Comparison of ENCODE assay signal across 1 cellular context in the genomic region with DNA sequence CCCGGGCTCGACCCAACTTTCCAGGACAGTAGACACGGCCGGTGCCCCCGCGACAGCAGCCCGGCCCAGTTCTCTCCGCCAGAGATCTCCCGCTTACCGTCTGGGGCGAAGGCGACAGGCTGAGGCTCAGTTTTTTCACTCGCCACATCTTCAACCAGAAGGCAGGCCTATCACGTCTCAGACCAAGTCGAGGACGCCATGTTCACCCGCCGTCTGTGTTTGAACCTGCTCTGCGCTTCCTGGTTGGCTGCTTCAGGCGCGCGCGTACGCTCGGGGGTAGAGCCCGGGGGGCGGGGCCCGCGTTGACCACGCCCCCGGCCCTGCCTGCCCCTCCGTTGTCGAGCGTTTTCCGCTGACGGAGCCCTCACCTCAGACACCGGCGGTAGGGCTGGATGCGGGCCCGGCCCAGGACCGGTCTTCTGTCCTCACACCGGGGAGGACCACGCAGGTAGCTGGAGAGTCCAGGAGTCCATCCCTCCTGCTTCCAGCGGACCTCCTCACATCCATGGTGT.
TF ChIP-seq lines count a peak whose summit lies in the region.

A gene with protein sequence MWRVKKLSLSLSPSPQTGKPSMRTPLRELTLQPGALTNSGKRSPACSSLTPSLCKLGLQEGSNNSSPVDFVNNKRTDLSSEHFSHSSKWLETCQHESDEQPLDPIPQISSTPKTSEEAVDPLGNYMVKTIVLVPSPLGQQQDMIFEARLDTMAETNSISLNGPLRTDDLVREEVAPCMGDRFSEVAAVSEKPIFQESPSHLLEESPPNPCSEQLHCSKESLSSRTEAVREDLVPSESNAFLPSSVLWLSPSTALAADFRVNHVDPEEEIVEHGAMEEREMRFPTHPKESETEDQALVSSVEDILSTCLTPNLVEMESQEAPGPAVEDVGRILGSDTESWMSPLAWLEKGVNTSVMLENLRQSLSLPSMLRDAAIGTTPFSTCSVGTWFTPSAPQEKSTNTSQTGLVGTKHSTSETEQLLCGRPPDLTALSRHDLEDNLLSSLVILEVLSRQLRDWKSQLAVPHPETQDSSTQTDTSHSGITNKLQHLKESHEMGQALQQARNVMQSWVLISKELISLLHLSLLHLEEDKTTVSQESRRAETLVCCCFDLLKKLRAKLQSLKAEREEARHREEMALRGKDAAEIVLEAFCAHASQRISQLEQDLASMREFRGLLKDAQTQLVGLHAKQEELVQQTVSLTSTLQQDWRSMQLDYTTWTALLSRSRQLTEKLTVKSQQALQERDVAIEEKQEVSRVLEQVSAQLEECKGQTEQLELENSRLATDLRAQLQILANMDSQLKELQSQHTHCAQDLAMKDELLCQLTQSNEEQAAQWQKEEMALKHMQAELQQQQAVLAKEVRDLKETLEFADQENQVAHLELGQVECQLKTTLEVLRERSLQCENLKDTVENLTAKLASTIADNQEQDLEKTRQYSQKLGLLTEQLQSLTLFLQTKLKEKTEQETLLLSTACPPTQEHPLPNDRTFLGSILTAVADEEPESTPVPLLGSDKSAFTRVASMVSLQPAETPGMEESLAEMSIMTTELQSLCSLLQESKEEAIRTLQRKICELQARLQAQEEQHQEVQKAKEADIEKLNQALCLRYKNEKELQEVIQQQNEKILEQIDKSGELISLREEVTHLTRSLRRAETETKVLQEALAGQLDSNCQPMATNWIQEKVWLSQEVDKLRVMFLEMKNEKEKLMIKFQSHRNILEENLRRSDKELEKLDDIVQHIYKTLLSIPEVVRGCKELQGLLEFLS (minus strand): TSS at position 227 of the 512 bp plus-strand sequence. CDS start 79 bp downstream, at position 148.

TF ChIP-seq in K562, 482 proteins besides CTCF, POLR2A, EP300 and RAD21 (continued from another document and continues in another):
- TF ChIP-seq POLR2AphosphoS2 (IDR thresholded peaks at IDR 0.05; ENCODE audit: low read length), result peak; percentile 79; the same call in 1 of the 2 replicates
- TF ChIP-seq CHCHD3 (CRISPR knock-in tag; IDR thresholded peaks at IDR 0.05), result peak; percentile 47; the same call in 1 of the 2 replicates
- peak; percentile 75 to 90 for TF ChIP-seq MAZ (CRISPR knock-in tag; conservative IDR thresholded peaks at IDR 0.05 in 1 of 2, IDR thresholded peaks at IDR 0.05 in 1 of 2)
- peak; percentile 97 for TF ChIP-seq SUPT5H (IDR thresholded peaks at IDR 0.05)
- TF ChIP-seq ZNF316 (IDR thresholded peaks at IDR 0.05), result peak; percentile 40
- TF ChIP-seq GATA2 (CRISPR knock-in tag; IDR thresholded peaks at IDR 0.05), result no peak
- 0 out of 2 replicates have a peak, but pooled peaks have one; percentile 5 for TF ChIP-seq RAD51 (IDR thresholded peaks at IDR 0.05; ENCODE audit: borderline replicate concordance, low read depth)
- no peak for TF ChIP-seq MTF1 (CRISPR knock-in tag; IDR thresholded peaks at IDR 0.05; ENCODE audit: borderline replicate concordance)
- peak; percentile 59; the same call in 1 of the 2 replicates for TF ChIP-seq ZBTB7A (IDR thresholded peaks at IDR 0.05; ENCODE audit: borderline replicate concordance, control insufficient read depth, low read depth, low read length)
- TF ChIP-seq, protein P1, sequence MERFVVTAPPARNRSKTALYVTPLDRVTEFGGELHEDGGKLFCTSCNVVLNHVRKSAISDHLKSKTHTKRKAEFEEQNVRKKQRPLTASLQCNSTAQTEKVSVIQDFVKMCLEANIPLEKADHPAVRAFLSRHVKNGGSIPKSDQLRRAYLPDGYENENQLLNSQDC (CRISPR knock-in tag; IDR thresholded peaks at IDR 0.05), result 0 out of 2 replicates have a peak, but pooled peaks have one; percentile 66
- 0 out of 2 replicates have a peak, but pooled peaks have one; percentile 49 for TF ChIP-seq ZBED1 (IDR thresholded peaks at IDR 0.05)
- TF ChIP-seq, protein P2, sequence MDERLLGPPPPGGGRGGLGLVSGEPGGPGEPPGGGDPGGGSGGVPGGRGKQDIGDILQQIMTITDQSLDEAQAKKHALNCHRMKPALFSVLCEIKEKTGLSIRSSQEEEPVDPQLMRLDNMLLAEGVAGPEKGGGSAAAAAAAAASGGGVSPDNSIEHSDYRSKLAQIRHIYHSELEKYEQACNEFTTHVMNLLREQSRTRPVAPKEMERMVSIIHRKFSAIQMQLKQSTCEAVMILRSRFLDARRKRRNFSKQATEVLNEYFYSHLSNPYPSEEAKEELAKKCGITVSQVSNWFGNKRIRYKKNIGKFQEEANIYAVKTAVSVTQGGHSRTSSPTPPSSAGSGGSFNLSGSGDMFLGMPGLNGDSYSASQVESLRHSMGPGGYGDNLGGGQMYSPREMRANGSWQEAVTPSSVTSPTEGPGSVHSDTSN (CRISPR knock-in tag; IDR thresholded peaks at IDR 0.05; ENCODE audit: low read depth), result no peak
- TF ChIP-seq, protein P2 (tag; conservative IDR thresholded peaks at IDR 0.05; ENCODE audit: low read depth), result no peak
- TF ChIP-seq, protein P3, sequence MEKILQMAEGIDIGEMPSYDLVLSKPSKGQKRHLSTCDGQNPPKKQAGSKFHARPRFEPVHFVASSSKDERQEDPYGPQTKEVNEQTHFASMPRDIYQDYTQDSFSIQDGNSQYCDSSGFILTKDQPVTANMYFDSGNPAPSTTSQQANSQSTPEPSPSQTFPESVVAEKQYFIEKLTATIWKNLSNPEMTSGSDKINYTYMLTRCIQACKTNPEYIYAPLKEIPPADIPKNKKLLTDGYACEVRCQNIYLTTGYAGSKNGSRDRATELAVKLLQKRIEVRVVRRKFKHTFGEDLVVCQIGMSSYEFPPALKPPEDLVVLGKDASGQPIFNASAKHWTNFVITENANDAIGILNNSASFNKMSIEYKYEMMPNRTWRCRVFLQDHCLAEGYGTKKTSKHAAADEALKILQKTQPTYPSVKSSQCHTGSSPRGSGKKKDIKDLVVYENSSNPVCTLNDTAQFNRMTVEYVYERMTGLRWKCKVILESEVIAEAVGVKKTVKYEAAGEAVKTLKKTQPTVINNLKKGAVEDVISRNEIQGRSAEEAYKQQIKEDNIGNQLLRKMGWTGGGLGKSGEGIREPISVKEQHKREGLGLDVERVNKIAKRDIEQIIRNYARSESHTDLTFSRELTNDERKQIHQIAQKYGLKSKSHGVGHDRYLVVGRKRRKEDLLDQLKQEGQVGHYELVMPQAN (IDR thresholded peaks at IDR 0.05; ENCODE audit: borderline replicate concordance), result peak; percentile 86; the same call in 1 of the 2 replicates
- peak; percentile 100 for TF ChIP-seq RBFOX2 (IDR thresholded peaks at IDR 0.05; ENCODE audit: low read depth, low read length)
- no peak for TF ChIP-seq FOS (IDR thresholded peaks at IDR 0.05; ENCODE audit: extremely low read depth, insufficient read length)
- TF ChIP-seq RFX5 (IDR thresholded peaks at IDR 0.05; ENCODE audit: low read depth, low read length), result no peak
- no peak for TF ChIP-seq ZNF445 (CRISPR knock-in tag; IDR thresholded peaks at IDR 0.05; ENCODE audit: low read depth)
- TF ChIP-seq, protein P4, sequence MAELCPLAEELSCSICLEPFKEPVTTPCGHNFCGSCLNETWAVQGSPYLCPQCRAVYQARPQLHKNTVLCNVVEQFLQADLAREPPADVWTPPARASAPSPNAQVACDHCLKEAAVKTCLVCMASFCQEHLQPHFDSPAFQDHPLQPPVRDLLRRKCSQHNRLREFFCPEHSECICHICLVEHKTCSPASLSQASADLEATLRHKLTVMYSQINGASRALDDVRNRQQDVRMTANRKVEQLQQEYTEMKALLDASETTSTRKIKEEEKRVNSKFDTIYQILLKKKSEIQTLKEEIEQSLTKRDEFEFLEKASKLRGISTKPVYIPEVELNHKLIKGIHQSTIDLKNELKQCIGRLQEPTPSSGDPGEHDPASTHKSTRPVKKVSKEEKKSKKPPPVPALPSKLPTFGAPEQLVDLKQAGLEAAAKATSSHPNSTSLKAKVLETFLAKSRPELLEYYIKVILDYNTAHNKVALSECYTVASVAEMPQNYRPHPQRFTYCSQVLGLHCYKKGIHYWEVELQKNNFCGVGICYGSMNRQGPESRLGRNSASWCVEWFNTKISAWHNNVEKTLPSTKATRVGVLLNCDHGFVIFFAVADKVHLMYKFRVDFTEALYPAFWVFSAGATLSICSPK (IDR thresholded peaks at IDR 0.05; ENCODE audit: borderline replicate concordance), result 0 out of 2 replicates have a peak, but pooled peaks have one; percentile 16
- TF ChIP-seq TCF7L2 (IDR thresholded peaks at IDR 0.05; ENCODE audit: low read depth, low read length), result no peak
- TF ChIP-seq MEF2D (tag; conservative IDR thresholded peaks at IDR 0.05; ENCODE audit: low read depth), result no peak
- peak; percentile 62 for TF ChIP-seq JUND (IDR thresholded peaks at IDR 0.05; ENCODE audit: borderline replicate concordance, low read depth, low read length)
- TF ChIP-seq JUND (tag; IDR thresholded peaks at IDR 0.05; ENCODE audit: borderline replicate concordance, low read depth, low read length), result no peak; the same call in 2 of the 3 replicates
- TF ChIP-seq, protein P5, sequence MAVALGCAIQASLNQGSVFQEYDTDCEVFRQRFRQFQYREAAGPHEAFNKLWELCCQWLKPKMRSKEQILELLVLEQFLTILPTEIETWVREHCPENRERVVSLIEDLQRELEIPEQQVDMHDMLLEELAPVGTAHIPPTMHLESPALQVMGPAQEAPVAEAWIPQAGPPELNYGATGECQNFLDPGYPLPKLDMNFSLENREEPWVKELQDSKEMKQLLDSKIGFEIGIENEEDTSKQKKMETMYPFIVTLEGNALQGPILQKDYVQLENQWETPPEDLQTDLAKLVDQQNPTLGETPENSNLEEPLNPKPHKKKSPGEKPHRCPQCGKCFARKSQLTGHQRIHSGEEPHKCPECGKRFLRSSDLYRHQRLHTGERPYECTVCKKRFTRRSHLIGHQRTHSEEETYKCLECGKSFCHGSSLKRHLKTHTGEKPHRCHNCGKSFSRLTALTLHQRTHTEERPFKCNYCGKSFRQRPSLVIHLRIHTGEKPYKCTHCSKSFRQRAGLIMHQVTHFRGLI (CRISPR knock-in tag; IDR thresholded peaks at IDR 0.05), result peak; percentile 98; the same call in 1 of the 2 replicates
- TF ChIP-seq, protein P6, sequence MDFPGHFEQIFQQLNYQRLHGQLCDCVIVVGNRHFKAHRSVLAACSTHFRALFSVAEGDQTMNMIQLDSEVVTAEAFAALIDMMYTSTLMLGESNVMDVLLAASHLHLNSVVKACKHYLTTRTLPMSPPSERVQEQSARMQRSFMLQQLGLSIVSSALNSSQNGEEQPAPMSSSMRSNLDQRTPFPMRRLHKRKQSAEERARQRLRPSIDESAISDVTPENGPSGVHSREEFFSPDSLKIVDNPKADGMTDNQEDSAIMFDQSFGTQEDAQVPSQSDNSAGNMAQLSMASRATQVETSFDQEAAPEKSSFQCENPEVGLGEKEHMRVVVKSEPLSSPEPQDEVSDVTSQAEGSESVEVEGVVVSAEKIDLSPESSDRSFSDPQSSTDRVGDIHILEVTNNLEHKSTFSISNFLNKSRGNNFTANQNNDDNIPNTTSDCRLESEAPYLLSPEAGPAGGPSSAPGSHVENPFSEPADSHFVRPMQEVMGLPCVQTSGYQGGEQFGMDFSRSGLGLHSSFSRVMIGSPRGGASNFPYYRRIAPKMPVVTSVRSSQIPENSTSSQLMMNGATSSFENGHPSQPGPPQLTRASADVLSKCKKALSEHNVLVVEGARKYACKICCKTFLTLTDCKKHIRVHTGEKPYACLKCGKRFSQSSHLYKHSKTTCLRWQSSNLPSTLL (IDR thresholded peaks at IDR 0.05), result no peak
- peak; percentile 84 for TF ChIP-seq CREM (IDR thresholded peaks at IDR 0.05; ENCODE audit: low read depth)
- TF ChIP-seq PHF20 (IDR thresholded peaks at IDR 0.05; ENCODE audit: partially characterized antibody), result peak; percentile 86
- peak; percentile 87 to 89 for TF ChIP-seq NRF1 (conservative IDR thresholded peaks at IDR 0.05 in 1 of 2, IDR thresholded peaks at IDR 0.05 in 1 of 2)
- no peak for TF ChIP-seq PTRF (tag; IDR thresholded peaks at IDR 0.05)
- TF ChIP-seq, protein P7, sequence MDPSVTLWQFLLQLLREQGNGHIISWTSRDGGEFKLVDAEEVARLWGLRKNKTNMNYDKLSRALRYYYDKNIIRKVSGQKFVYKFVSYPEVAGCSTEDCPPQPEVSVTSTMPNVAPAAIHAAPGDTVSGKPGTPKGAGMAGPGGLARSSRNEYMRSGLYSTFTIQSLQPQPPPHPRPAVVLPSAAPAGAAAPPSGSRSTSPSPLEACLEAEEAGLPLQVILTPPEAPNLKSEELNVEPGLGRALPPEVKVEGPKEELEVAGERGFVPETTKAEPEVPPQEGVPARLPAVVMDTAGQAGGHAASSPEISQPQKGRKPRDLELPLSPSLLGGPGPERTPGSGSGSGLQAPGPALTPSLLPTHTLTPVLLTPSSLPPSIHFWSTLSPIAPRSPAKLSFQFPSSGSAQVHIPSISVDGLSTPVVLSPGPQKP (CRISPR knock-in tag; IDR thresholded peaks at IDR 0.05), result no peak
- TF ChIP-seq ZNF695 (CRISPR knock-in tag; IDR thresholded peaks at IDR 0.05), result no peak
- TF ChIP-seq NR4A1 (CRISPR knock-in tag; IDR thresholded peaks at IDR 0.05), result no peak
- TF ChIP-seq NR4A1 (tag; IDR thresholded peaks at IDR 0.05), result no peak
- TF ChIP-seq, protein P8, sequence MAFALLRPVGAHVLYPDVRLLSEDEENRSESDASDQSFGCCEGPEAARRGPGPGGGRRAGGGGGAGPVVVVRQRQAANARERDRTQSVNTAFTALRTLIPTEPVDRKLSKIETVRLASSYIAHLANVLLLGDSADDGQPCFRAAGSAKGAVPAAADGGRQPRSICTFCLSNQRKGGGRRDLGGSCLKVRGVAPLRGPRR (CRISPR knock-in tag; IDR thresholded peaks at IDR 0.05), result no peak
- peak; percentile 56 for TF ChIP-seq MAFK (IDR thresholded peaks at IDR 0.05; ENCODE audit: low read length)
- TF ChIP-seq, protein P9, sequence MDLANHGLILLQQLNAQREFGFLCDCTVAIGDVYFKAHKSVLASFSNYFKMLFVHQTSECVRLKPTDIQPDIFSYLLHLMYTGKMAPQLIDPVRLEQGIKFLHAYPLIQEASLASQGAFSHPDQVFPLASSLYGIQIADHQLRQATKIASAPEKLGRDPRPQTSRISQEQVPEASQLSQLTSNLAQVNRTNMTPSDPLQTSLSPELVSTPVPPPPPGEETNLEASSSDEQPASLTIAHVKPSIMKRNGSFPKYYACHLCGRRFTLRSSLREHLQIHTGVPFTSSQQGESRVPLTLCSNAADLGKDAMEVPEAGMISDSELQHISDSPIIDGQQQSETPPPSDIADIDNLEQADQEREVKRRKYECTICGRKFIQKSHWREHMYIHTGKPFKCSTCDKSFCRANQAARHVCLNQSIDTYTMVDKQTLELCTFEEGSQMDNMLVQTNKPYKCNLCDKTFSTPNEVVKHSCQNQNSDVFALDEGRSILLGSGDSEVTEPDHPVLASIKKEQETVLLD (IDR thresholded peaks at IDR 0.05), result peak; percentile 16; the same call in 1 of the 2 replicates
- TF ChIP-seq, protein P10, sequence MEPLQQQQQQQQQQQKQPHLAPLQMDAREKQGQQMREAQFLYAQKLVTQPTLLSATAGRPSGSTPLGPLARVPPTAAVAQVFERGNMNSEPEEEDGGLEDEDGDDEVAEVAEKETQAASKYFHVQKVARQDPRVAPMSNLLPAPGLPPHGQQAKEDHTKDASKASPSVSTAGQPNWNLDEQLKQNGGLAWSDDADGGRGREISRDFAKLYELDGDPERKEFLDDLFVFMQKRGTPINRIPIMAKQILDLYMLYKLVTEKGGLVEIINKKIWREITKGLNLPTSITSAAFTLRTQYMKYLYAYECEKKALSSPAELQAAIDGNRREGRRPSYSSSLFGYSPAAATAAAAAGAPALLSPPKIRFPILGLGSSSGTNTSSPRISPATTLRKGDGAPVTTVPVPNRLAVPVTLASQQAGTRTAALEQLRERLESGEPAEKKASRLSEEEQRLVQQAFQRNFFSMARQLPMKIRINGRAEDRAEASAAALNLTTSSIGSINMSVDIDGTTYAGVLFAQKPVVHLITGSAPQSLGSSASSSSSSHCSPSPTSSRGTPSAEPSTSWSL (CRISPR knock-in tag; IDR thresholded peaks at IDR 0.05; ENCODE audit: borderline replicate concordance), result no peak
